In genomic region chr6:25413506-25413905, GRCh38 we compare ENCODE assay signal across 16 cellular contexts.
DNase-seq lines count a peak whose midpoint lies in the region; ATAC-seq and TF ChIP-seq lines count a peak whose summit lies in the region.
"Had no signal": no experiment of that assay in that cellular context is flagged by ENCODE, and none has a peak within 500 bp of the region (broad histone marks: within the 10 kb centered on the region; RNA-seq: fewer than 3 reads in every experiment).

No MANE protein-coding gene starts in this region.

- TF ChIP-seq POLR2A in ovary (IDR thresholded peaks at IDR 0.05), result no peak

- H3K4me2 ChIP-seq in SU-DHL-6 (ENCODE audit: low read depth, low read length, poor library complexity, severe bottlenecking), result peak overlapping the region; percentile 15

- no peaks in the 10 kb centered on the region for H3K36me3 ChIP-seq in SU-DHL-6 (ENCODE audit: low read length)
- H3K36me3 ChIP-seq in ovary, result no peaks in the 10 kb centered on the region
- H3K36me3 ChIP-seq: ascending aorta had no signal

- no peak overlapping the region for H3K9ac ChIP-seq in SU-DHL-6 (ENCODE audit: low read length)
- H3K9ac ChIP-seq: GM23248 had no signal

- no peak for TF ChIP-seq CTCF in SU-DHL-6 (IDR thresholded peaks at IDR 0.05; ENCODE audit: insufficient read depth, low read length, poor library complexity, severe bottlenecking)
- TF ChIP-seq CTCF in fibroblast of pulmonary artery (IDR thresholded peaks at IDR 0.05; ENCODE audit: low read length, missing control alignments), result no peak
- no peak for TF ChIP-seq CTCF in ovary (IDR thresholded peaks at IDR 0.05)

- H3K27ac ChIP-seq in SU-DHL-6 (ENCODE audit: low read depth, low read length), result no peak overlapping the region
- H3K27ac ChIP-seq in ovary, result no peak overlapping the region
- H3K27ac ChIP-seq: ascending aorta, GM23248 had no signal

- H3K9me3 ChIP-seq in SU-DHL-6 (ENCODE audit: insufficient read depth, low read length) (0 out of 2 replicates have a peak, but pooled peaks cover 1% of the 10 kb centered on the region), ovary (no peaks in the 10 kb centered on the region)
- H3K9me3 ChIP-seq: ascending aorta had no signal

- peak; percentile 48 for DNase-seq in AG08395 (ENCODE audit: low spot score)
- DNase-seq in GM03348 (ENCODE audit: low spot score), result peak; percentile 68
- DNase-seq in fibroblast of pulmonary artery (ENCODE audit: low read depth), result peak; percentile 22
- DNase-seq in NK-92 treated with Interleukin-12 subunit alpha and Interleukin-12 subunit beta, amount 100 ng/mL, for 24 hours (lab: John Stamatoyannopoulos, UW), result no peak
- DNase-seq in ovary, result no peak
- DNase-seq: AML-193; GM23248; NCI-H1694 treated with DMSO at 0.1 percent for 48 hours; NCI-H774; stimulated activated CD4-positive, alpha-beta T cell treated with anti-CD3 and anti-CD28 coated beads, Interleukin-1b, Interleukin-23, amount 100 ng/mL, for 48 hours; stimulated activated CD8-positive, alpha-beta memory T cell treated with anti-CD3 and anti-CD28 coated beads, Interleukin-4, amount 100 ng/mL, for 48 hours had no signal

- intact Hi-C loops in ovary (cut with DNase I), result no loop called here

- H3K27me3 ChIP-seq in SU-DHL-6 (ENCODE audit: low read length), result no peaks in the 10 kb centered on the region
- H3K27me3 ChIP-seq in ovary, result no peaks in the 10 kb centered on the region
- H3K27me3 ChIP-seq: ascending aorta had no signal

- no peak for TF ChIP-seq EP300 in ovary (IDR thresholded peaks at IDR 0.05)

- no peak for ATAC-seq in HG03097 (IDR thresholded peaks at IDR 0.05; ENCODE audit: low FRiP score, unreplicated experiment)
- ATAC-seq in GM19452 (IDR thresholded peaks at IDR 0.05; ENCODE audit: unreplicated experiment), result no peak
- ATAC-seq: K562 had no signal

- 0 out of 2 replicates have a peak, but pooled peaks cover 1% of the 10 kb centered on the region for H3F3A ChIP-seq in SU-DHL-6 (ENCODE audit: insufficient read depth)

- H3K9me2 ChIP-seq in SU-DHL-6 (replicated peaks; ENCODE audit: insufficient read depth, low read length), result no peaks in the 10 kb centered on the region

- peaks cover 16% of the 10 kb centered on the region for H3K4me1 ChIP-seq in ovary (ENCODE audit: insufficient read depth)

- H4K20me1 ChIP-seq in SU-DHL-6 (ENCODE audit: low read depth, low read length), result peaks cover 5% of the 10 kb centered on the region; the same call in 1 of the 2 replicates

- H3K4me3 ChIP-seq in SU-DHL-6 (ENCODE audit: insufficient read depth, low read length, poor library complexity, severe bottlenecking), result no peak overlapping the region
- H3K4me3 ChIP-seq in fibroblast of pulmonary artery (replicated peaks; ENCODE audit: low read depth, low read length), result no peak overlapping the region
- no peak overlapping the region for H3K4me3 ChIP-seq in ovary
- H3K4me3 ChIP-seq: ascending aorta, GM23248, K562 had no signal

- H3K79me2 ChIP-seq in SU-DHL-6 (ENCODE audit: insufficient read depth, low read length), result peaks cover 45% of the 10 kb centered on the region

- H2AFZ ChIP-seq in SU-DHL-6 (ENCODE audit: low read depth, low read length, severe bottlenecking), result no peak overlapping the region
- H2AFZ ChIP-seq: GM23248 had no signal

Comparison
In these comparisons a context has a peak if more than half of its experiments do, and no peak if none do; other contexts are left out.
1. DNase-seq: peak in AG08395 (single experiment), GM03348 (single experiment) and fibroblast of pulmonary artery (single experiment); none in NK-92 treated with Interleukin-12 subunit alpha and Interleukin-12 subunit beta, amount 100 ng/mL, for 24 hours (single experiment) and ovary (0 of 5).